Comparison of ENCODE assay signal across 1 cellular context in genomic region chr6:37709250-37709931, GRCh38.
TF ChIP-seq lines count a peak whose summit lies in the region.

No MANE protein-coding gene starts in this region.

TF ChIP-seq in SK-N-SH treated with all-trans-retinoic acid at 6 μM for 48 hours, 23 proteins besides CTCF, POLR2A, EP300 and RAD21 (continued from another document):
- TF ChIP-seq POU6F1 (CRISPR knock-in tag; IDR thresholded peaks at IDR 0.05; ENCODE audit: borderline replicate concordance, low read depth): no peak
TF ChIP-seq in SK-N-SH treated with all-trans-retinoic acid at 6 μM for 48 hours: peak in this region for 0.
